In genomic region chr12:121789233-121789781, GRCh38 we compare ENCODE assay signal across 12 cellular contexts. TPM values are rescaled to one million over a fixed set of nuclear protein-coding genes. Genes with fewer than 3 reads are reported as not detected.
DNase-seq lines count a peak whose midpoint lies in the region; ATAC-seq, FAIRE-seq and TF ChIP-seq lines count a peak whose summit lies in the region.
"Had no signal": no experiment of that assay in that cellular context is flagged by ENCODE, and none has a peak within 500 bp of the region (broad histone marks: within the 10 kb centered on the region; RNA-seq: fewer than 3 reads in every experiment).

No MANE protein-coding gene starts in this region.

- H3K9ac ChIP-seq in liver (ENCODE audit: low read depth in 1 of 2, low read length in 2 of 2) (peak overlapping the region in 1 of 2 donors; percentile 14), HepG2 (ENCODE audit: insufficient read depth, low read depth, low read length) (no peak overlapping the region), SU-DHL-6 (ENCODE audit: low read length) (peak overlapping the region; percentile 68)
- H3K9ac ChIP-seq: SK-N-SH had no signal

- peak overlapping the region; percentile 28 for H3K27ac Mint-ChIP-seq in glutamatergic neuron (ENCODE audit: unreplicated experiment)

- peaks cover 6% of the 10 kb centered on the region for H3K4me1 Mint-ChIP-seq in glutamatergic neuron (ENCODE audit: low read depth, unreplicated experiment)

- TF ChIP-seq CTCF in liver (IDR thresholded peaks at IDR 0.05; ENCODE audit: low read depth, low read length, missing input control) = no peak
- no peak for TF ChIP-seq CTCF in HepG2 (CRISPR knock-in tag; IDR thresholded peaks at IDR 0.05)
- no peak for TF ChIP-seq CTCF in SU-DHL-6 (IDR thresholded peaks at IDR 0.05; ENCODE audit: insufficient read depth, low read length, poor library complexity, severe bottlenecking)
- no peak for TF ChIP-seq CTCF in glutamatergic neuron (IDR thresholded peaks at IDR 0.05; ENCODE audit: partially characterized antibody, unreplicated experiment)
- no peak for TF ChIP-seq CTCF in upper lobe of right lung (IDR thresholded peaks at IDR 0.05)
- TF ChIP-seq CTCF in GM20000 (IDR thresholded peaks at IDR 0.05; ENCODE audit: extremely low read depth, missing control alignments) = no peak

- H4K20me1 ChIP-seq in HepG2 (ENCODE audit: insufficient read depth, low read length) (peaks cover 11% of the 10 kb centered on the region; the same call in 1 of the 2 replicates), SU-DHL-6 (ENCODE audit: low read depth, low read length) (no peaks in the 10 kb centered on the region)

- H3K27me3 Mint-ChIP-seq in glutamatergic neuron (ENCODE audit: unreplicated experiment) = peaks cover 14% of the 10 kb centered on the region

- peaks cover 31% of the 10 kb centered on the region for H3F3A ChIP-seq in SU-DHL-6 (ENCODE audit: insufficient read depth)

- BruUV-seq in HepG2 (replicated peaks; lab: Mats Ljungman, UMichigan) = no TSS peak

- H3K79me2 ChIP-seq in HepG2 (ENCODE audit: insufficient read depth, low read length) (peaks cover 35% of the 10 kb centered on the region), SU-DHL-6 (ENCODE audit: insufficient read depth, low read length) (peaks cover 61% of the 10 kb centered on the region)

- no peaks in the 10 kb centered on the region for H3K36me3 ChIP-seq in liver (ENCODE audit: control insufficient read depth in 4 of 4, insufficient read depth in 3 of 4, low read depth in 1 of 4, low read length in 3 of 4)
- H3K36me3 ChIP-seq in HepG2 (replicated peaks in 1 of 2; ENCODE audit: control insufficient read depth in 1 of 2, insufficient read depth in 2 of 2, low read length in 2 of 2) = peaks cover 0 to 3% of the 10 kb centered on the region in 2 experiments; a peak in 2 of 5 replicates
- H3K36me3 ChIP-seq in SU-DHL-6 (ENCODE audit: low read length) = no peaks in the 10 kb centered on the region
- H3K36me3 ChIP-seq in upper lobe of right lung = no peaks in the 10 kb centered on the region

- H3K9me3 ChIP-seq in liver (ENCODE audit: control insufficient read depth in 4 of 4, low read length in 3 of 4) = no peaks in the 10 kb centered on the region
- H3K9me3 ChIP-seq in HepG2 (ENCODE audit: low read length) = no peaks in the 10 kb centered on the region
- H3K9me3 ChIP-seq in SU-DHL-6 (ENCODE audit: insufficient read depth, low read length) = no peaks in the 10 kb centered on the region
- no peaks in the 10 kb centered on the region for H3K9me3 ChIP-seq in upper lobe of right lung
- H3K9me3 ChIP-seq: SK-N-SH had no signal

- H3K36me3 Mint-ChIP-seq in glutamatergic neuron (ENCODE audit: unreplicated experiment) = no peaks in the 10 kb centered on the region

- H2AFZ ChIP-seq in HepG2 (ENCODE audit: low read length) (no peak overlapping the region), SU-DHL-6 (ENCODE audit: low read depth, low read length, severe bottlenecking) (peak overlapping the region; percentile 0)

- TF ChIP-seq RAD21 in liver (IDR thresholded peaks at IDR 0.05) (no peak), HepG2 (CRISPR knock-in tag; IDR thresholded peaks at IDR 0.05) (no peak)

- intact Hi-C loops in HepG2 (cut with micrococcal nuclease; ENCODE audit: unreplicated experiment) = no loop called here
- intact Hi-C loops in upper lobe of right lung (cut with DNase I) = no loop called here

- H3K4me3 Mint-ChIP-seq in glutamatergic neuron (ENCODE audit: unreplicated experiment) = no peak overlapping the region

- H3K27me3 ChIP-seq in liver (ENCODE audit: control insufficient read depth in 4 of 4, insufficient read depth in 4 of 4, low read length in 3 of 4) (no peaks in the 10 kb centered on the region), HepG2 (ENCODE audit: control insufficient read depth in 1 of 2, insufficient read depth in 2 of 2, low read length in 2 of 2) (no peaks in the 10 kb centered on the region; a peak in 1 of 5 replicates), SU-DHL-6 (ENCODE audit: low read length) (no peaks in the 10 kb centered on the region), upper lobe of right lung (no peaks in the 10 kb centered on the region)
- H3K27me3 ChIP-seq: dorsolateral prefrontal cortex had no signal

- no peak for TF ChIP-seq EP300 in HepG2 (IDR thresholded peaks at IDR 0.05; ENCODE audit: low read depth in 2 of 2, low read length in 2 of 2)
- no peak for TF ChIP-seq EP300 in HepG2 (CRISPR knock-in tag; IDR thresholded peaks at IDR 0.05; ENCODE audit: borderline replicate concordance)

- peak overlapping the region; percentile 79 to 85 for H3K27ac ChIP-seq in liver (ENCODE audit: low read depth in 1 of 2, low read length in 2 of 2)
- H3K27ac ChIP-seq in HepG2 (ENCODE audit: extremely low read length, insufficient read depth, low read length) = no peak overlapping the region
- H3K27ac ChIP-seq in SU-DHL-6 (ENCODE audit: low read depth, low read length) = peak overlapping the region; percentile 94
- peak overlapping the region; percentile 85 for H3K27ac ChIP-seq in upper lobe of right lung

- H3K4me1 ChIP-seq in liver (ENCODE audit: control insufficient read depth in 4 of 4, insufficient read depth in 4 of 4, low read length in 3 of 4) (peaks cover 10 to 29% (median 13%) of the 10 kb centered on the region in 4 donors), HepG2 (ENCODE audit: insufficient read depth, low read length) (peaks cover 86% of the 10 kb centered on the region), upper lobe of right lung (peaks cover 60% of the 10 kb centered on the region)

- 75% methylated on average over 13 of the region's 13 CpGs for WGBS in liver
- WGBS in HepG2 (ENCODE audit: low lambda C conversion rate) = 89% methylated on average over 11 of the region's 13 CpGs

- H3K4me2 ChIP-seq in HepG2 (ENCODE audit: low read depth, low read length) (no peak overlapping the region), SU-DHL-6 (ENCODE audit: low read depth, low read length, poor library complexity, severe bottlenecking) (peak overlapping the region; percentile 77)
- H3K4me2 ChIP-seq: SK-N-SH had no signal

- no peak overlapping the region for H3K4me3 ChIP-seq in liver (ENCODE audit: low read depth in 1 of 3, low read length in 3 of 3)
- H3K4me3 ChIP-seq in HepG2 (replicated peaks in 1 of 3; ENCODE audit: insufficient read depth in 1 of 3, low read depth in 2 of 3, low read length in 3 of 3) = no peak overlapping the region
- peak overlapping the region; percentile 35 for H3K4me3 ChIP-seq in SU-DHL-6 (ENCODE audit: insufficient read depth, low read length, poor library complexity, severe bottlenecking)
- peak overlapping the region; percentile 32 for H3K4me3 ChIP-seq in upper lobe of right lung

- FAIRE-seq in HepG2 (lab: Jason Lieb, UNC) = no peak

- ATAC-seq in HepG2 = no peak
- ATAC-seq in upper lobe of right lung = no peak
- ATAC-seq in GM18867 (IDR thresholded peaks at IDR 0.05; ENCODE audit: unreplicated experiment) = no peak
- no peak for ATAC-seq in GM19324 (IDR thresholded peaks at IDR 0.05; ENCODE audit: low FRiP score, unreplicated experiment)

- H3K9me2 ChIP-seq in SU-DHL-6 (replicated peaks; ENCODE audit: insufficient read depth, low read length) = no peaks in the 10 kb centered on the region
- H3K9me2 ChIP-seq: SK-N-SH had no signal

- CTCF ChIA-PET in HepG2 (lab: Yijun Ruan, JAX; ENCODE audit: low intra/inter-chr PET ratio, low total read pairs) = no interaction called here

- H3K9me3 Mint-ChIP-seq in glutamatergic neuron (ENCODE audit: unreplicated experiment) = peaks cover 16% of the 10 kb centered on the region

- in situ Hi-C loops in HepG2 (cut with HindIII; ENCODE audit: extremely low pct_ligation_motif_present, low pct_unique_long_range_greater_than_20kb) = no loop called here

- DNase-seq in HepG2 (ENCODE audit: low spot score) (no peak), glutamatergic neuron (no peak), upper lobe of right lung (peak; percentile 74), GM20000 (ENCODE audit: low spot score) (no peak)
- DNase-seq: COR-L47, occipital lobe, SK-N-SH had no signal

- POLR2A ChIA-PET in HepG2 (lab: Yijun Ruan, JAX) = interaction anchor here (0.9 kb wide), 1 partner anchor 13 kb away, joined by 3 read pairs; no protein-coding TSS in a partner anchor

- TF ChIP-seq POLR2A in HepG2 (IDR thresholded peaks at IDR 0.05; ENCODE audit: insufficient read depth in 1 of 2, low read depth in 2 of 2, low read length in 2 of 2) = no peak

RNA-seq across cellular contexts. Expression of gene RHOF, which starts 4.2 kb away (rescaled TPM):
- total RNA-seq in liver = 1 to 10 TPM; 5.9 to 7.0 TPM
- polyA plus RNA-seq in liver = 1 to 10 TPM in 1 of 2 donors, under 1 TPM in 1; 0.97 to 1.1 TPM
- total RNA-seq in HepG2 (2016; rRNA removed; fragmentation: Illumina TruSeq; extraction: Trizol) = 11.0 and 14.6 TPM in 2 replicates
- 10.8 and 12.5 TPM in 2 replicates for total RNA-seq in HepG2 (2016; cell fraction: cytosol; rRNA removed; fragmentation: Illumina TruSeq; extraction: Trizol; ENCODE audit: low read depth)
- 9.8 and 14.8 TPM in 2 replicates for total RNA-seq in HepG2 (2016; cell fraction: insoluble cytoplasmic fraction; rRNA removed; fragmentation: Illumina TruSeq; extraction: Trizol)
- total RNA-seq in HepG2 (2016; cell fraction: membrane; rRNA removed; fragmentation: Illumina TruSeq; extraction: Trizol) = 18.2 and 24.9 TPM in 2 replicates
- 14.1 and 17.3 TPM in 2 replicates for total RNA-seq in HepG2 (2016; cell fraction: nucleus; rRNA removed; fragmentation: Illumina TruSeq; extraction: Trizol)
- 31.3 and 32.2 TPM in 2 replicates for polyA plus RNA-seq in HepG2 (2011; rRNA removed)
- 28.4 and 38.7 TPM in 2 replicates for polyA plus RNA-seq in HepG2 (2011; cell fraction: cytosol; rRNA removed)
- 37.5 and 40.2 TPM in 2 replicates for polyA plus RNA-seq in HepG2 (2011; cell fraction: nucleus; rRNA removed)
- polyA plus RNA-seq in HepG2 (2012) = 10.8 and 12.9 TPM in 2 replicates
- polyA plus RNA-seq in HepG2 (2016; cell fraction: cytosol; fragmentation: Illumina TruSeq; extraction: Trizol; ENCODE audit: low read depth) = 19.8 and 23.7 TPM in 2 replicates
- polyA plus RNA-seq in HepG2 (2016; cell fraction: insoluble cytoplasmic fraction; fragmentation: Illumina TruSeq; extraction: Trizol; ENCODE audit: low read depth) = 19.7 and 25.0 TPM in 2 replicates
- polyA plus RNA-seq in HepG2 (2016; cell fraction: membrane; fragmentation: Illumina TruSeq; extraction: Trizol; ENCODE audit: low read depth) = 27.0 and 27.4 TPM in 2 replicates
- 24.9 and 31.1 TPM in 2 replicates for polyA plus RNA-seq in HepG2 (2016; cell fraction: nucleus; fragmentation: Illumina TruSeq; extraction: Trizol; ENCODE audit: insufficient read depth, low read depth)
- 46.1 and 174 TPM in 2 replicates for polyA minus RNA-seq in HepG2 (2011; rRNA and poly(A)+ RNA removed; ENCODE audit: low replicate concordance)
- 32.2 and 38.9 TPM in 2 replicates for polyA minus RNA-seq in HepG2 (2011; cell fraction: cytosol; rRNA and poly(A)+ RNA removed)
- 32.4 and 35.6 TPM in 2 replicates for polyA minus RNA-seq in HepG2 (2011; cell fraction: nucleus; rRNA and poly(A)+ RNA removed)
- 31.1 TPM for total RNA-seq in glutamatergic neuron (ENCODE audit: unreplicated experiment)
- 41.0 TPM for total RNA-seq in upper lobe of right lung

RNA-seq across cellular contexts. Expression of gene SETD1B, which starts 14.5 kb away (rescaled TPM):
- total RNA-seq in liver = 1 to 10 TPM; 4.3 to 7.9 TPM
- 1 to 10 TPM; 1.8 to 5.8 TPM for polyA plus RNA-seq in liver
- 1.4 and 1.8 TPM in 2 replicates for total RNA-seq in HepG2 (2016; rRNA removed; fragmentation: Illumina TruSeq; extraction: Trizol)
- 0.40 and 0.44 TPM in 2 replicates for total RNA-seq in HepG2 (2016; cell fraction: cytosol; rRNA removed; fragmentation: Illumina TruSeq; extraction: Trizol; ENCODE audit: low read depth)
- 1.3 TPM in 2 replicates for total RNA-seq in HepG2 (2016; cell fraction: insoluble cytoplasmic fraction; rRNA removed; fragmentation: Illumina TruSeq; extraction: Trizol)
- 1.3 and 1.4 TPM in 2 replicates for total RNA-seq in HepG2 (2016; cell fraction: membrane; rRNA removed; fragmentation: Illumina TruSeq; extraction: Trizol)
- total RNA-seq in HepG2 (2016; cell fraction: nucleus; rRNA removed; fragmentation: Illumina TruSeq; extraction: Trizol) = 2.7 and 3.3 TPM in 2 replicates
- 1.1 and 1.3 TPM in 2 replicates for polyA plus RNA-seq in HepG2 (2011; rRNA removed)
- 0.43 and 0.51 TPM in 2 replicates for polyA plus RNA-seq in HepG2 (2011; cell fraction: cytosol; rRNA removed)
- polyA plus RNA-seq in HepG2 (2011; cell fraction: nucleus; rRNA removed) = 9.3 TPM in 2 replicates
- polyA plus RNA-seq in HepG2 (2012) = 4.2 and 6.2 TPM in 2 replicates
- polyA plus RNA-seq in HepG2 (2016; cell fraction: cytosol; fragmentation: Illumina TruSeq; extraction: Trizol; ENCODE audit: low read depth) = 0.32 and 0.34 TPM in 2 replicates
- 2.6 and 3.8 TPM in 2 replicates for polyA plus RNA-seq in HepG2 (2016; cell fraction: insoluble cytoplasmic fraction; fragmentation: Illumina TruSeq; extraction: Trizol; ENCODE audit: low read depth)
- polyA plus RNA-seq in HepG2 (2016; cell fraction: membrane; fragmentation: Illumina TruSeq; extraction: Trizol; ENCODE audit: low read depth) = 0.70 and 0.76 TPM in 2 replicates
- polyA plus RNA-seq in HepG2 (2016; cell fraction: nucleus; fragmentation: Illumina TruSeq; extraction: Trizol; ENCODE audit: insufficient read depth, low read depth) = 16.0 and 18.9 TPM in 2 replicates
- polyA minus RNA-seq in HepG2 (2011; rRNA and poly(A)+ RNA removed; ENCODE audit: low replicate concordance) = 2.1 and 4.2 TPM in 2 replicates
- polyA minus RNA-seq in HepG2 (2011; cell fraction: cytosol; rRNA and poly(A)+ RNA removed) = 1.8 and 2.5 TPM in 2 replicates
- polyA minus RNA-seq in HepG2 (2011; cell fraction: nucleus; rRNA and poly(A)+ RNA removed) = 3.6 and 4.4 TPM in 2 replicates
- 35.0 TPM for total RNA-seq in glutamatergic neuron (ENCODE audit: unreplicated experiment)
- 18.4 TPM for total RNA-seq in upper lobe of right lung

Comparison
In these comparisons a context has a peak if more than half of its experiments do, and no peak if none do; other contexts are left out.
1. H3K4me3 ChIP-seq: peak in SU-DHL-6 (single experiment) and upper lobe of right lung (single experiment); none in liver (0 of 3) and HepG2 (0 of 3).